In the genomic region with DNA sequence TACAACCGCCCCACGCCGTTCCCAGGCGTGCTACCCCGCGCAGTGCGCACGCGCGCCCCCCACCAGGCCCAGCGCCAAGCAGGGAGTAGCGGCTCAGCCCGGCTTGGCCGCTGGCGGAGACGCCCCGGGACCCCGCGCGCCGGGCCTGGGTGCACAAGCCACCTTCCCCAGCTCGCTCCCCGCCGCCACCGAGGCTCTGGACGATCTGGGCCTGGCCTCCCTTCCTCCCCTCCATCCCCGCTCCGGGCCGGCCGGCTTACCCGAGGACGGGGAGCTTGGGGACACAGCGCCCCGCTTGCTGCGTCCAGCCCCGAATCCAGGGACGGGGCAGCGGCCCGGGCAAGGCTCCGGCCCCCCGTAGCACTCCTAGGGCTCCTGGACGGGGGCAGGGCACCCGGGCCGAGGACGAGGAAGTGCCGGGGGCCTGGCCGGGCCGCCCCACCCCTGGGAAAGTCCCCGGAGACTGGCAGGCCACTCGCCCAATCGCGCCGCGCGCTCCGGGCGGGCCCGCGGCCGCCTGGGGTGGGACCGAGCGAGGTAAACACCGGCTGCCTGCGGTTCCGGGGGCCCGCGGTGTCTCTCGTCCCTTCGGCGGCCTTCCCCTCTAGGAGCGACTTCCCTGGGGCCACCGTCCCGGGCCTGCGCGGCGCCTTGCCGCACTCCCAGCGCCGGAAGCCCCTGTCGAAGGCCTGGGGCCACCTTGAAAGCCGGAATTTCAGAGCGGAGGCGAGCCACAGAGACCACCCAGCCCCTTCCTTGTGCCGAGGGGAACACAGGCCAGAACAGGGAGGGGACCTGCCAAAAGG, we compare ENCODE assay signal across 8 cellular contexts.
A peak's percentile ranks its signal among the peaks of the same experiment; 100 is the strongest.
DNase-seq lines count a peak whose midpoint lies in the region; ATAC-seq and TF ChIP-seq lines count a peak whose summit lies in the region.

A gene with protein sequence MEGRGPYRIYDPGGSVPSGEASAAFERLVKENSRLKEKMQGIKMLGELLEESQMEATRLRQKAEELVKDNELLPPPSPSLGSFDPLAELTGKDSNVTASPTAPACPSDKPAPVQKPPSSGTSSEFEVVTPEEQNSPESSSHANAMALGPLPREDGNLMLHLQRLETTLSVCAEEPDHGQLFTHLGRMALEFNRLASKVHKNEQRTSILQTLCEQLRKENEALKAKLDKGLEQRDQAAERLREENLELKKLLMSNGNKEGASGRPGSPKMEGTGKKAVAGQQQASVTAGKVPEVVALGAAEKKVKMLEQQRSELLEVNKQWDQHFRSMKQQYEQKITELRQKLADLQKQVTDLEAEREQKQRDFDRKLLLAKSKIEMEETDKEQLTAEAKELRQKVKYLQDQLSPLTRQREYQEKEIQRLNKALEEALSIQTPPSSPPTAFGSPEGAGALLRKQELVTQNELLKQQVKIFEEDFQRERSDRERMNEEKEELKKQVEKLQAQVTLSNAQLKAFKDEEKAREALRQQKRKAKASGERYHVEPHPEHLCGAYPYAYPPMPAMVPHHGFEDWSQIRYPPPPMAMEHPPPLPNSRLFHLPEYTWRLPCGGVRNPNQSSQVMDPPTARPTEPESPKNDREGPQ (minus strand): TSS at position 415 of the 806 bp plus-strand sequence. CDS start 15,939 bp downstream, outside the sequence.

- DNase-seq in EH (ENCODE audit: low read depth) (peak; percentile 92), SHP77 (lab: John Stamatoyannopoulos, UW) (peak; percentile 71 to 78), fibroblast of pulmonary artery (ENCODE audit: low read depth) (peak; percentile 90)
- DNase-seq in activated T-helper 9 cell treated with anti-CD3 and anti-CD28 coated beads, Interleukin-2, amount 50 U/mL, for 16 hours (ENCODE audit: low read depth) = peak; percentile 92

- peaks cover 71% of the 10 kb centered on the region for H3K4me1 Mint-ChIP-seq in nephron
- H3K4me1 Mint-ChIP-seq in stimulated activated naive CD8-positive, alpha-beta T cell treated with anti-CD3 and anti-CD28 coated beads, Interleukin-15, Interleukin-2, amounts not matched to agents 100 ng/mL and 50 ng/mL, for 24 hours (ENCODE audit: low read depth) = peaks cover 90% of the 10 kb centered on the region

- H3K79me2 ChIP-seq in KMS-11 (ENCODE audit: insufficient read depth, low read depth) = peaks cover 61% of the 10 kb centered on the region

- H3K36me3 Mint-ChIP-seq in nephron (ENCODE audit: low read depth) = peaks cover 12% of the 10 kb centered on the region
- H3K36me3 Mint-ChIP-seq in stimulated activated naive CD8-positive, alpha-beta T cell treated with anti-CD3 and anti-CD28 coated beads, Interleukin-15, Interleukin-2, amounts not matched to agents 100 ng/mL and 50 ng/mL, for 24 hours (ENCODE audit: low read depth) = peaks cover 42% of the 10 kb centered on the region

- peak within 1 kb of the TSS; percentile 99 to 100 (median 99) for H3K27ac Mint-ChIP-seq in nephron
- H3K27ac Mint-ChIP-seq in stimulated activated naive CD8-positive, alpha-beta T cell treated with anti-CD3 and anti-CD28 coated beads, Interleukin-15, Interleukin-2, amounts not matched to agents 100 ng/mL and 50 ng/mL, for 24 hours = peak within 1 kb of the TSS; percentile 93

- ATAC-seq in GM21786 (IDR thresholded peaks at IDR 0.05; ENCODE audit: unreplicated experiment) = peak; percentile 63

- H3K27me3 Mint-ChIP-seq in nephron (ENCODE audit: low read depth) = no peaks in the 10 kb centered on the region
- H3K27me3 Mint-ChIP-seq in stimulated activated naive CD8-positive, alpha-beta T cell treated with anti-CD3 and anti-CD28 coated beads, Interleukin-15, Interleukin-2, amounts not matched to agents 100 ng/mL and 50 ng/mL, for 24 hours = no peaks in the 10 kb centered on the region

- peak within 1 kb of the TSS; percentile 81 for H3K27ac ChIP-seq in KMS-11

- H3K4me2 ChIP-seq in KMS-11 = peak within 1 kb of the TSS; percentile 93

- peak within 1 kb of the TSS; percentile 41 for H2AFZ ChIP-seq in KMS-11 (ENCODE audit: low read depth)

- H3K9ac ChIP-seq in KMS-11 = peak within 1 kb of the TSS; percentile 84

- no peaks in the 10 kb centered on the region for H3K9me3 Mint-ChIP-seq in nephron
- H3K9me3 Mint-ChIP-seq in stimulated activated naive CD8-positive, alpha-beta T cell treated with anti-CD3 and anti-CD28 coated beads, Interleukin-15, Interleukin-2, amounts not matched to agents 100 ng/mL and 50 ng/mL, for 24 hours = no peaks in the 10 kb centered on the region

- H4K20me1 ChIP-seq in KMS-11 (ENCODE audit: insufficient read depth) = no peaks in the 10 kb centered on the region

- H3K4me3 ChIP-seq in KMS-11 (IDR thresholded peaks at IDR 0.05; ENCODE audit: insufficient read depth, low read depth, low read length) (no peak within 1 kb of the TSS), fibroblast of pulmonary artery (replicated peaks; ENCODE audit: low read depth, low read length) (peak within 1 kb of the TSS; percentile 79)

- H3K4me1 ChIP-seq in KMS-11 (ENCODE audit: low read depth, poor library complexity, severe bottlenecking) = peaks cover 50% of the 10 kb centered on the region

- no peaks in the 10 kb centered on the region for H3K36me3 ChIP-seq in KMS-11 (ENCODE audit: insufficient read depth)

- no peaks in the 10 kb centered on the region for H3K27me3 ChIP-seq in KMS-11 (ENCODE audit: insufficient read depth, low read depth)

- TF ChIP-seq CTCF in KMS-11 (conservative IDR thresholded peaks at IDR 0.05; ENCODE audit: low read depth, low read length) = no peak
- TF ChIP-seq CTCF in fibroblast of pulmonary artery (IDR thresholded peaks at IDR 0.05; ENCODE audit: low read length, missing control alignments) = no peak
- TF ChIP-seq CTCF in nephron (IDR thresholded peaks at IDR 0.05; ENCODE audit: unreplicated experiment in 3 of 3) = no peak

- H3K4me3 Mint-ChIP-seq in nephron = peak within 1 kb of the TSS; percentile 88 to 97 (median 89)
- H3K4me3 Mint-ChIP-seq in stimulated activated naive CD8-positive, alpha-beta T cell treated with anti-CD3 and anti-CD28 coated beads, Interleukin-15, Interleukin-2, amounts not matched to agents 100 ng/mL and 50 ng/mL, for 24 hours = peak within 1 kb of the TSS; percentile 96
